Comparison of ENCODE assay signal across 16 cellular contexts in the genomic region with DNA sequence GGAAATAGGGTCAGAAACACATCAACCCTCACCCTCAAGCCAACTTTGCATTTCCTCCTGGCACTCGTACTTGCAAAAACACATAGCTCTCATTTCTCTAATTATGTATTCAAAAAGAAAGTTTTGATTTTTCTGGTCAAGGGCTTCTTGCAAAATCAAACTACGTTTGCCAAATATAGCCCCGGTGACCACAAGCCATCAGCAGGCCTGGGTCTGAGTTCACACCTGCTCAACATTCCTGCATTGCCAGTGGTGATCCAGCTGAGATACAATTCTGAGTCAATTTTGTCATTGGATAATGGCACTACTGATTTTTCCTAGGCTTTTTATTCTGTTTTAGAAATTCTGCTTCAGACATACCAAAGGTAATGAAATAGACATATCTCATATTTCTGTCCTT. TPM values are rescaled to one million over a fixed set of nuclear protein-coding genes. Genes with fewer than 3 reads are reported as not detected.
"Had no signal": no experiment of that assay in that cellular context is flagged by ENCODE, and none has a peak within 500 bp of the region (broad histone marks: within the 10 kb centered on the region; RNA-seq: fewer than 3 reads in every experiment).

No MANE protein-coding gene starts in this region.

- H3K36me3 ChIP-seq: gastrocnemius medialis, WERI-Rb-1 had no signal

- ATAC-seq: activated CD4-positive, alpha-beta T cell treated with anti-CD3 and anti-CD28 coated beads for 36 hours; activated T-cell treated with anti-CD3 and anti-CD28 coated beads, Interleukin-2, amount 50 U/mL, for 72 hours; gastrocnemius medialis; natural killer cell treated with Interleukin-12 subunit alpha and Interleukin-12 subunit beta and Interleukin-15 and Interleukin-18, amount 100 ng/mL, for 72 hours; psoas muscle; stimulated activated naive CD8-positive, alpha-beta T cell treated with anti-CD3 and anti-CD28 coated beads, Interleukin-15, Interleukin-2, amounts not matched to agents 100 U/mL and 50 U/mL, for 24 hours had no signal

- H3K4me1 ChIP-seq: psoas muscle had no signal

- H3K4me3 Mint-ChIP-seq: activated CD4-positive, alpha-beta memory T cell treated with anti-CD3 and anti-CD28 coated beads, Interleukin-2, amount 10 ng/mL, durations not matched to agents 7 days and 5 days; activated CD4-positive, alpha-beta T cell treated with anti-CD3 and anti-CD28 coated beads for 36 hours; activated naive CD8-positive, alpha-beta T cell treated with anti-CD3 and anti-CD28 coated beads, Interleukin-2, amount 10 ng/mL, durations not matched to agents 7 days and 5 days; activated T-cell treated with anti-CD3 and anti-CD28 coated beads, Interleukin-2, amount 50 U/mL, for 72 hours; natural killer cell treated with Interleukin-12 subunit alpha and Interleukin-12 subunit beta and Interleukin-15 and Interleukin-18, amount 100 ng/mL, for 72 hours had no signal

- H3K9me3 ChIP-seq: gastrocnemius medialis, psoas muscle had no signal

- H3K9me3 Mint-ChIP-seq: activated CD4-positive, alpha-beta memory T cell treated with anti-CD3 and anti-CD28 coated beads, Interleukin-2, amount 10 ng/mL, durations not matched to agents 7 days and 5 days; activated naive CD8-positive, alpha-beta T cell treated with anti-CD3 and anti-CD28 coated beads, Interleukin-2, amount 10 ng/mL, durations not matched to agents 7 days and 5 days; activated T-cell treated with anti-CD3 and anti-CD28 coated beads, Interleukin-2, amount 50 U/mL, for 72 hours; natural killer cell treated with Interleukin-12 subunit alpha and Interleukin-12 subunit beta and Interleukin-15 and Interleukin-18, amount 100 ng/mL, for 72 hours had no signal

- H3K36me3 Mint-ChIP-seq: activated naive CD8-positive, alpha-beta T cell treated with anti-CD3 and anti-CD28 coated beads, Interleukin-2, amount 10 ng/mL, durations not matched to agents 7 days and 5 days; natural killer cell treated with Interleukin-12 subunit alpha and Interleukin-12 subunit beta and Interleukin-15 and Interleukin-18, amount 100 ng/mL, for 72 hours had no signal

- DNase-seq: activated CD4-positive, alpha-beta memory T cell treated with anti-CD3 and anti-CD28 coated beads, Interleukin-2, amount 10 ng/mL, durations not matched to agents 7 days and 5 days; activated CD4-positive, alpha-beta T cell treated with anti-CD3 and anti-CD28 coated beads for 36 hours; activated gamma-delta T cell treated with Interleukin-2 at 50 U/mL for 16 hours; activated naive CD8-positive, alpha-beta T cell treated with anti-CD3 and anti-CD28 coated beads, Interleukin-2, amount 10 ng/mL, durations not matched to agents 7 days and 5 days; activated T-cell treated with anti-CD3 and anti-CD28 coated beads, Interleukin-2, amount 50 U/mL, for 72 hours; cortex of kidney; effector CD8-positive, alpha-beta T cell; gastrocnemius medialis; occipital lobe; psoas muscle; stimulated activated CD4-positive, alpha-beta T cell treated with anti-CD3 and anti-CD28 coated beads, Interleukin-12 subunit alpha, Interleukin-12 subunit beta, amount 100 ng/mL, for 4 hours; stimulated activated naive CD8-positive, alpha-beta T cell treated with anti-CD3 and anti-CD28 coated beads, Interleukin-15, Interleukin-2, amounts not matched to agents 100 U/mL and 50 U/mL, for 24 hours; WERI-Rb-1 had no signal

- H3K27ac ChIP-seq: epithelial cell of prostate, gastrocnemius medialis, hepatocyte, psoas muscle, WERI-Rb-1 had no signal

- H3K4me1 Mint-ChIP-seq: activated CD4-positive, alpha-beta memory T cell treated with anti-CD3 and anti-CD28 coated beads, Interleukin-2, amount 10 ng/mL, durations not matched to agents 7 days and 5 days; activated CD4-positive, alpha-beta T cell treated with anti-CD3 and anti-CD28 coated beads for 36 hours; activated naive CD8-positive, alpha-beta T cell treated with anti-CD3 and anti-CD28 coated beads, Interleukin-2, amount 10 ng/mL, durations not matched to agents 7 days and 5 days had no signal

- H3K27me3 ChIP-seq: gastrocnemius medialis had no signal

- H3K4me3 ChIP-seq: gastrocnemius medialis, hepatocyte, psoas muscle had no signal

- H3K27ac Mint-ChIP-seq: activated CD4-positive, alpha-beta memory T cell treated with anti-CD3 and anti-CD28 coated beads, Interleukin-2, amount 10 ng/mL, durations not matched to agents 7 days and 5 days; activated CD4-positive, alpha-beta T cell treated with anti-CD3 and anti-CD28 coated beads for 36 hours; activated naive CD8-positive, alpha-beta T cell treated with anti-CD3 and anti-CD28 coated beads, Interleukin-2, amount 10 ng/mL, durations not matched to agents 7 days and 5 days; activated T-cell treated with anti-CD3 and anti-CD28 coated beads, Interleukin-2, amount 50 U/mL, for 72 hours; natural killer cell treated with Interleukin-12 subunit alpha and Interleukin-12 subunit beta and Interleukin-15 and Interleukin-18, amount 100 ng/mL, for 72 hours had no signal

RNA-seq across cellular contexts. Expression of gene BHLHE41, which starts 10.7 kb away (rescaled TPM):
- total RNA-seq: activated CD4-positive, alpha-beta memory T cell treated with anti-CD3 and anti-CD28 coated beads, Interleukin-2, amount 10 ng/mL, durations not matched to agents 7 days and 5 days; activated CD4-positive, alpha-beta T cell treated with anti-CD3 and anti-CD28 coated beads for 36 hours; activated T-cell treated with anti-CD3 and anti-CD28 coated beads, Interleukin-2, amount 50 U/mL, for 72 hours; natural killer cell treated with Interleukin-12 subunit alpha and Interleukin-12 subunit beta and Interleukin-15 and Interleukin-18, amount 100 ng/mL, for 72 hours had no signal

RNA-seq across cellular contexts. Expression of gene SSPN, which starts 59.8 kb away (rescaled TPM):
- total RNA-seq: activated CD4-positive, alpha-beta memory T cell treated with anti-CD3 and anti-CD28 coated beads, Interleukin-2, amount 10 ng/mL, durations not matched to agents 7 days and 5 days; activated CD4-positive, alpha-beta T cell treated with anti-CD3 and anti-CD28 coated beads for 36 hours; activated naive CD8-positive, alpha-beta T cell treated with anti-CD3 and anti-CD28 coated beads, Interleukin-2, amount 10 ng/mL, durations not matched to agents 7 days and 5 days; activated T-cell treated with anti-CD3 and anti-CD28 coated beads, Interleukin-2, amount 50 U/mL, for 72 hours had no signal
